16 cellular contexts compared by ENCODE assay signal in the genomic region with DNA sequence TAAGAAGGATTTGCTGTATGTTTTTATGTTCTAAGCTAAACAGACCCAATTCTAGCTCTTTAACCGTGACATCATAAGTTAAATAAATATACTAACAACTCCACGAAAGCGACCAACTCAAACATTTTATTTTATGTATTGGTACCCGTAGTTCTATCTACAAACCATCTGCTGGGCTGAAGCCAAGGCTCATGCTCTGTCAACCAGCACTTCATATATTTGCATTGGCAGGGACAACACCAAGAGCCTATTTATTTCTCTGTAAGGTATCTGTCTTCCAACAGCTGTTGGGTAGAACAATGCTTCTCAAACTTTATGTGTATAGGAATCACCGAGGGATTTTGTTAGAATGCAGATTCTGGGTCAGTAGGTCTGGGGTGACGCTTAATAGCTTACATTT.
DNase-seq lines count a peak whose midpoint lies in the region; ATAC-seq and TF ChIP-seq lines count a peak whose summit lies in the region.
"Had no signal": no experiment of that assay in that cellular context is flagged by ENCODE, and none has a peak within 500 bp of the region (broad histone marks: within the 10 kb centered on the region; RNA-seq: fewer than 3 reads in every experiment).

No MANE protein-coding gene starts in this region.

- no peak overlapping the region for H3K4me3 Mint-ChIP-seq in CD14-positive monocyte
- H3K4me3 Mint-ChIP-seq: T-helper 17 cell had no signal

- no peaks in the 10 kb centered on the region for H3K4me1 Mint-ChIP-seq in CD14-positive monocyte
- H3K4me1 Mint-ChIP-seq: T-helper 17 cell had no signal

- DNase-seq in NCI-H2196 treated with DMSO at 0.1 percent for 48 hours (lab: John Stamatoyannopoulos, UW; ENCODE audit: unreplicated experiment): peak; percentile 22
- DNase-seq in NCI-H2196 (lab: John Stamatoyannopoulos, UW; ENCODE audit: unreplicated experiment): no peak
- DNase-seq in NCI-H2029 (lab: John Stamatoyannopoulos, UW): peak; percentile 74
- DNase-seq in SHP77 (lab: John Stamatoyannopoulos, UW): peak; percentile 77 to 87
- peak; percentile 15 for DNase-seq in retina
- DNase-seq in CD14-positive monocyte (ENCODE audit: low spot score): no peak
- DNase-seq in activated T-cell treated with anti-CD3 and anti-CD28 coated beads, Interleukin-2, amount 50 U/mL, for 1 hour: no peak
- DNase-seq: 8988T, HCEC 1CT, IMR-90, Kasumi-1, NCI-H1436, NCI-H524 treated with DMSO at 0.1 percent for 48 hours, PC-9, T-helper 17 cell had no signal

- peaks cover 2 to 12% (median 8%) of the 10 kb centered on the region in 7 donors for H3K9me3 Mint-ChIP-seq in CD14-positive monocyte

- no peaks in the 10 kb centered on the region for H3K36me3 Mint-ChIP-seq in CD14-positive monocyte

- no peak for ATAC-seq in HG03139 (IDR thresholded peaks at IDR 0.05; ENCODE audit: unreplicated experiment)
- ATAC-seq: T-helper 17 cell had no signal

- no peak for TF ChIP-seq CTCF in CD14-positive monocyte (IDR thresholded peaks at IDR 0.05)

- H3K27ac Mint-ChIP-seq in CD14-positive monocyte: no peak overlapping the region
- H3K27ac Mint-ChIP-seq: T-helper 17 cell had no signal

- intact Hi-C loops in CD14-positive monocyte (cut with micrococcal nuclease): no loop called here

- H3K27me3 Mint-ChIP-seq in CD14-positive monocyte (ENCODE audit: low read depth in 3 of 3): peaks cover 0 to 1% (median 0%) of the 10 kb centered on the region in 3 donors
- H3K27me3 Mint-ChIP-seq: T-helper 17 cell had no signal

Comparison
In these comparisons a context has a peak if more than half of its experiments do, and no peak if none do; other contexts are left out.
1. DNase-seq: peak in NCI-H2196 treated with DMSO at 0.1 percent for 48 hours (single experiment), NCI-H2029 (single experiment), SHP77 (2 of 2) and retina (single experiment); none in NCI-H2196 (single experiment), CD14-positive monocyte (single experiment) and activated T-cell treated with anti-CD3 and anti-CD28 coated beads, Interleukin-2, amount 50 U/mL, for 1 hour (single experiment).